8 cellular contexts compared by ENCODE assay signal in genomic region chr15:65355983-65356353, GRCh38. TPM values are rescaled to one million over a fixed set of nuclear protein-coding genes. Genes with fewer than 3 reads are reported as not detected.
DNase-seq lines count a peak whose midpoint lies in the region; ATAC-seq and TF ChIP-seq lines count a peak whose summit lies in the region.

No MANE protein-coding gene starts in this region.

- no peaks in the 10 kb centered on the region for H3K9me3 ChIP-seq in effector memory CD4-positive, alpha-beta T cell (ENCODE audit: control insufficient read depth, low read length)
- H3K9me3 ChIP-seq in naive thymus-derived CD4-positive, alpha-beta T cell (ENCODE audit: control insufficient read depth in 2 of 3, low read length in 3 of 3): no peaks in the 10 kb centered on the region
- H3K9me3 ChIP-seq in tibial nerve: peaks cover 0 to 10% (median 2%) of the 10 kb centered on the region in 4 donors

- no peak for DNase-seq in activated naive CD4-positive, alpha-beta T cell treated with anti-CD3 and anti-CD28 coated beads, Interleukin-2, amount 50 U/mL, for 72 hours (ENCODE audit: low spot score in 2 of 2)
- DNase-seq in effector memory CD4-positive, alpha-beta T cell: no peak
- DNase-seq in naive thymus-derived CD4-positive, alpha-beta T cell: no peak
- DNase-seq in tibial nerve (ENCODE audit: low spot score in 2 of 2): no peak
- no peak for DNase-seq in stimulated activated naive CD4-positive, alpha-beta T cell treated with Interleukin-2 at 50 U/mL for 16 hours (lab: John Stamatoyannopoulos, UW)
- no peak for DNase-seq in stimulated activated CD4-positive, alpha-beta T cell treated with anti-CD3 and anti-CD28 coated beads, Interleukin-4, amount 100 ng/mL, for 4 hours

- no peak for TF ChIP-seq EP300 in tibial nerve (IDR thresholded peaks at IDR 0.05)

- peaks cover 12% of the 10 kb centered on the region for H3K27me3 ChIP-seq in effector memory CD4-positive, alpha-beta T cell (replicated peaks; ENCODE audit: control insufficient read depth, insufficient read depth, low read length, poor library complexity, severe bottlenecking)
- peaks cover 5 to 9% of the 10 kb centered on the region in 2 donors for H3K27me3 ChIP-seq in naive thymus-derived CD4-positive, alpha-beta T cell (ENCODE audit: control insufficient read depth in 2 of 2, insufficient read depth in 2 of 2, low read length in 2 of 2)
- peaks cover 0 to 36% of the 10 kb centered on the region in 2 donors for H3K27me3 ChIP-seq in tibial nerve

- TF ChIP-seq CTCF in tibial nerve (IDR thresholded peaks at IDR 0.05): no peak

- H3K4me1 ChIP-seq in effector memory CD4-positive, alpha-beta T cell (ENCODE audit: control insufficient read depth, insufficient read depth, low read length, poor library complexity, severe bottlenecking): peaks cover 5% of the 10 kb centered on the region
- H3K4me1 ChIP-seq in naive thymus-derived CD4-positive, alpha-beta T cell (ENCODE audit: control insufficient read depth in 2 of 2, insufficient read depth in 2 of 2, low read length in 2 of 2): peaks cover 0 to 5% of the 10 kb centered on the region in 2 donors
- peaks cover 0 to 15% (median 3%) of the 10 kb centered on the region in 4 donors for H3K4me1 ChIP-seq in tibial nerve

- peaks cover 5% of the 10 kb centered on the region for H3K4me1 Mint-ChIP-seq in activated naive CD4-positive, alpha-beta T cell treated with anti-CD3 and anti-CD28 coated beads, Interleukin-2, amount 50 U/mL, for 24 hours
- H3K4me1 Mint-ChIP-seq in naive thymus-derived CD4-positive, alpha-beta T cell: peaks cover 0 to 6% (median 5%) of the 10 kb centered on the region in 7 donors

- no peak overlapping the region for H3K27ac Mint-ChIP-seq in activated naive CD4-positive, alpha-beta T cell treated with anti-CD3 and anti-CD28 coated beads, Interleukin-2, amount 50 U/mL, for 24 hours
- no peak overlapping the region for H3K27ac Mint-ChIP-seq in activated naive CD4-positive, alpha-beta T cell treated with anti-CD3 and anti-CD28 coated beads, Interleukin-2, amount 50 U/mL, for 72 hours
- H3K27ac Mint-ChIP-seq in naive thymus-derived CD4-positive, alpha-beta T cell: no peak overlapping the region

- H3K27me3 Mint-ChIP-seq in activated naive CD4-positive, alpha-beta T cell treated with anti-CD3 and anti-CD28 coated beads, Interleukin-2, amount 50 U/mL, for 24 hours: peaks cover 32% of the 10 kb centered on the region
- peaks cover 45 to 66% (median 49%) of the 10 kb centered on the region in 5 donors for H3K27me3 Mint-ChIP-seq in naive thymus-derived CD4-positive, alpha-beta T cell

- H3K36me3 ChIP-seq in effector memory CD4-positive, alpha-beta T cell (ENCODE audit: control insufficient read depth, insufficient read depth, low read length): no peaks in the 10 kb centered on the region
- no peaks in the 10 kb centered on the region for H3K36me3 ChIP-seq in naive thymus-derived CD4-positive, alpha-beta T cell (ENCODE audit: control insufficient read depth in 2 of 3, insufficient read depth in 3 of 3, low read length in 3 of 3)
- H3K36me3 ChIP-seq in tibial nerve: no peaks in the 10 kb centered on the region

- H3K4me3 ChIP-seq in effector memory CD4-positive, alpha-beta T cell (ENCODE audit: insufficient read depth, low read depth, low read length, poor library complexity, severe bottlenecking): peak overlapping the region; percentile 32
- no peak overlapping the region for H3K4me3 ChIP-seq in naive thymus-derived CD4-positive, alpha-beta T cell (ENCODE audit: low read length)
- peak overlapping the region; percentile 21 to 56 (median 30) for H3K4me3 ChIP-seq in tibial nerve

- H3K27ac ChIP-seq in effector memory CD4-positive, alpha-beta T cell (ENCODE audit: insufficient read depth, low read length, poor library complexity, severe bottlenecking): no peak overlapping the region
- H3K27ac ChIP-seq in naive thymus-derived CD4-positive, alpha-beta T cell (ENCODE audit: low read depth, low read length): no peak overlapping the region
- no peak overlapping the region for H3K27ac ChIP-seq in tibial nerve

- ATAC-seq in activated naive CD4-positive, alpha-beta T cell treated with anti-CD3 and anti-CD28 coated beads, Interleukin-2, amount 50 U/mL, for 72 hours: no peak
- ATAC-seq in naive thymus-derived CD4-positive, alpha-beta T cell: no peak
- no peak for ATAC-seq in HG02623 (IDR thresholded peaks at IDR 0.05; ENCODE audit: unreplicated experiment)

- H3K36me3 Mint-ChIP-seq in activated naive CD4-positive, alpha-beta T cell treated with anti-CD3 and anti-CD28 coated beads, Interleukin-2, amount 50 U/mL, for 24 hours: no peaks in the 10 kb centered on the region
- H3K36me3 Mint-ChIP-seq in activated naive CD4-positive, alpha-beta T cell treated with anti-CD3 and anti-CD28 coated beads, Interleukin-2, amount 50 U/mL, for 72 hours: peaks cover 12 to 20% of the 10 kb centered on the region in 2 donors
- peaks cover 0 to 11% (median 7%) of the 10 kb centered on the region in 5 donors for H3K36me3 Mint-ChIP-seq in naive thymus-derived CD4-positive, alpha-beta T cell

- no peaks in the 10 kb centered on the region for H3K9me3 Mint-ChIP-seq in activated naive CD4-positive, alpha-beta T cell treated with anti-CD3 and anti-CD28 coated beads, Interleukin-2, amount 50 U/mL, for 24 hours
- peaks cover 4 to 6% of the 10 kb centered on the region in 2 donors for H3K9me3 Mint-ChIP-seq in activated naive CD4-positive, alpha-beta T cell treated with anti-CD3 and anti-CD28 coated beads, Interleukin-2, amount 50 U/mL, for 72 hours
- peaks cover 0 to 31% (median 8%) of the 10 kb centered on the region in 11 donors for H3K9me3 Mint-ChIP-seq in naive thymus-derived CD4-positive, alpha-beta T cell

- TF ChIP-seq POLR2A in tibial nerve (IDR thresholded peaks at IDR 0.05): no peak

- POLR2A ChIA-PET in naive thymus-derived CD4-positive, alpha-beta T cell (lab: Charles Lee): no interaction called here

- CTCF ChIA-PET in naive thymus-derived CD4-positive, alpha-beta T cell (lab: Charles Lee): no interaction called here

- H3K4me3 Mint-ChIP-seq in activated naive CD4-positive, alpha-beta T cell treated with anti-CD3 and anti-CD28 coated beads, Interleukin-2, amount 50 U/mL, for 24 hours: peak overlapping the region; percentile 51
- peak overlapping the region in 9 of 10 donors; percentile 6 to 77 (median 64) for H3K4me3 Mint-ChIP-seq in naive thymus-derived CD4-positive, alpha-beta T cell

- WGBS in tibial nerve, 2 donors: 24 to 26% methylated on average over 18 of the region's 18 CpGs

- intact Hi-C loops in naive thymus-derived CD4-positive, alpha-beta T cell (cut with micrococcal nuclease): no loop called here

RNA-seq across cellular contexts. Expression of gene IGDCC3, which starts 21.8 kb away (rescaled TPM):
- total RNA-seq in activated naive CD4-positive, alpha-beta T cell treated with anti-CD3 and anti-CD28 coated beads, Interleukin-2, amount 50 U/mL, for 72 hours: not detected
- not detected for total RNA-seq in naive thymus-derived CD4-positive, alpha-beta T cell
- polyA plus RNA-seq in naive thymus-derived CD4-positive, alpha-beta T cell: not detected
- not detected for total RNA-seq in tibial nerve

RNA-seq across cellular contexts. Expression of gene RNU5B-1, which starts 51.5 kb away (rescaled TPM):
- not detected for total RNA-seq in activated naive CD4-positive, alpha-beta T cell treated with anti-CD3 and anti-CD28 coated beads, Interleukin-2, amount 50 U/mL, for 72 hours
- 10 to 100 TPM in 1 of 5 experiments, not detected in 4; 18.9 TPM for total RNA-seq in naive thymus-derived CD4-positive, alpha-beta T cell
- not detected for polyA plus RNA-seq in naive thymus-derived CD4-positive, alpha-beta T cell
- total RNA-seq in tibial nerve: not detected
